In the genomic region with DNA sequence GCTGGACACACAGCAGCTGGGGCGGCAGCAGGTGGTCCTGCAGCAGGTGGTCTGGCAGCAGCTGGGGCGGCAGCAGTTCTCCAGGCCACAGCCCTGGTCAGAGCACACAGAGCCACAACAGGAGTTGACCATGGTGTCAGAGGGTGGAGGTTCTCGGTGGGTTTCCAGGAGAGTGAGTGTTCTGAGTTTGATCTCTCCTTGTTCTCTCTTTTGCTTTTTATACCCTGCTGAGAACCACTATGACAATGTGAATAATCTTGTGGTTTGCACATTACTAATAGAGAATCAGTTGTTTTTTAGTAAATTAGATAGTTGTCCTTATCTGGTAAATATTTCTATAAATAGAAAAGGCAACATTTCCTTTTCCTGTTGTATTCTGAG, we compare ENCODE assay signal across 11 cellular contexts. TPM values are rescaled to one million over a fixed set of nuclear protein-coding genes. Genes with fewer than 3 reads are reported as not detected.
DNase-seq lines count a peak whose midpoint lies in the region; ATAC-seq and TF ChIP-seq lines count a peak whose summit lies in the region.
"Not testable (repeated sequence)": the region's sequence is repeated elsewhere in the genome, so short reads cannot be mapped to it uniquely, and the experiment has no call there.
"Had no signal": no experiment of that assay in that cellular context is flagged by ENCODE, and none has a peak within 500 bp of the region (broad histone marks: within the 10 kb centered on the region; RNA-seq: fewer than 3 reads in every experiment).

TSS of gene KRTAP4-12 (minus strand) at position 192 of the 381 bp plus-strand sequence. CDS start at position 132, 60 bp downstream.

- not testable (repeated sequence) for H3K36me3 ChIP-seq in CD4-positive, CD25-positive, alpha-beta regulatory T cell (ENCODE audit: control insufficient read depth, insufficient read depth, low read length)

- H3K36me3 Mint-ChIP-seq in CD4-positive, CD25-positive, alpha-beta regulatory T cell; IgD-negative memory B cell; activated CD4-positive, alpha-beta T cell treated with anti-CD3 and anti-CD28 coated beads for 36 hours (ENCODE audit: low read depth); activated naive CD4-positive, alpha-beta T cell treated with anti-CD3 and anti-CD28 coated beads, Interleukin-2, amount 50 U/mL, for 72 hours; naive thymus-derived CD8-positive, alpha-beta T cell: not testable (repeated sequence)

- intact Hi-C loops in activated CD4-positive, alpha-beta T cell treated with anti-CD3 and anti-CD28 coated beads for 36 hours (cut with DNase I, micrococcal nuclease): not testable (repeated sequence)

- not testable (repeated sequence) for H3K4me1 ChIP-seq in CD4-positive, CD25-positive, alpha-beta regulatory T cell (ENCODE audit: control insufficient read depth, insufficient read depth, low read length, poor library complexity, severe bottlenecking)

- peak within 1 kb of the TSS in 2 of 3 donors; percentile 20 to 29 for H3K27ac Mint-ChIP-seq in CD4-positive, CD25-positive, alpha-beta regulatory T cell
- peak within 1 kb of the TSS in 2 of 3 donors; percentile 10 to 27 for H3K27ac Mint-ChIP-seq in IgD-negative memory B cell
- peak within 1 kb of the TSS; percentile 65 for H3K27ac Mint-ChIP-seq in activated CD4-positive, alpha-beta T cell treated with anti-CD3 and anti-CD28 coated beads for 36 hours
- H3K27ac Mint-ChIP-seq in activated naive CD4-positive, alpha-beta T cell treated with anti-CD3 and anti-CD28 coated beads, Interleukin-2, amount 50 U/mL, for 72 hours: peak within 1 kb of the TSS; percentile 41 to 73
- peak within 1 kb of the TSS in 9 of 10 donors; percentile 73 to 95 (median 82) for H3K27ac Mint-ChIP-seq in naive thymus-derived CD8-positive, alpha-beta T cell

- not testable (repeated sequence) for DNase-seq in CD4-positive, CD25-positive, alpha-beta regulatory T cell; activated CD4-positive, alpha-beta T cell treated with anti-CD3 and anti-CD28 coated beads for 36 hours; activated naive CD4-positive, alpha-beta T cell treated with anti-CD3 and anti-CD28 coated beads, Interleukin-2, amount 50 U/mL, for 72 hours (ENCODE audit: low spot score in 2 of 2); naive thymus-derived CD8-positive, alpha-beta T cell
- peak; percentile 36 for DNase-seq in EH (ENCODE audit: low read depth)
- peak; percentile 13 for DNase-seq in choroid plexus epithelial cell (ENCODE audit: low read depth)

- peaks cover 7 to 43% (median 16%) of the 10 kb centered on the region in 4 donors for H3K4me1 Mint-ChIP-seq in CD4-positive, CD25-positive, alpha-beta regulatory T cell
- H3K4me1 Mint-ChIP-seq in IgD-negative memory B cell: peaks cover 2 to 34% (median 32%) of the 10 kb centered on the region in 3 donors
- H3K4me1 Mint-ChIP-seq in activated CD4-positive, alpha-beta T cell treated with anti-CD3 and anti-CD28 coated beads for 36 hours: peaks cover 51% of the 10 kb centered on the region
- H3K4me1 Mint-ChIP-seq in naive thymus-derived CD8-positive, alpha-beta T cell: peaks cover 32 to 72% (median 68%) of the 10 kb centered on the region in 4 donors

- not testable (repeated sequence) for H3K9me3 Mint-ChIP-seq in CD4-positive, CD25-positive, alpha-beta regulatory T cell; IgD-negative memory B cell; activated CD4-positive, alpha-beta T cell treated with anti-CD3 and anti-CD28 coated beads for 36 hours (ENCODE audit: low read depth)
- H3K9me3 Mint-ChIP-seq in activated naive CD4-positive, alpha-beta T cell treated with anti-CD3 and anti-CD28 coated beads, Interleukin-2, amount 50 U/mL, for 72 hours: peaks cover 10 to 18% of the 10 kb centered on the region in 2 donors
- H3K9me3 Mint-ChIP-seq in naive thymus-derived CD8-positive, alpha-beta T cell: peaks cover 0 to 11% (median 3%) of the 10 kb centered on the region in 9 donors

- POLR2A ChIA-PET in activated CD4-positive, alpha-beta T cell treated with anti-CD3 and anti-CD28 coated beads for 36 hours (lab: Charles Lee): not testable (repeated sequence)
- POLR2A ChIA-PET in naive thymus-derived CD8-positive, alpha-beta T cell (lab: Charles Lee): interaction anchor here (0.7 kb wide), 2 partner anchors 184 to 800 kb away, joined by 3 read pairs; no protein-coding TSS in a partner anchor

- H3K9me3 ChIP-seq in CD4-positive, CD25-positive, alpha-beta regulatory T cell (ENCODE audit: control insufficient read depth in 2 of 2, low read length in 2 of 2): not testable (repeated sequence)

- not testable (repeated sequence) for H3K27ac ChIP-seq in CD4-positive, CD25-positive, alpha-beta regulatory T cell (ENCODE audit: insufficient read depth, low read length, poor library complexity, severe bottlenecking)

- peak within 1 kb of the TSS in 2 of 4 donors; percentile 13 to 62 for H3K4me3 Mint-ChIP-seq in CD4-positive, CD25-positive, alpha-beta regulatory T cell
- peak within 1 kb of the TSS in 2 of 4 donors; percentile 1 to 72 for H3K4me3 Mint-ChIP-seq in IgD-negative memory B cell
- H3K4me3 Mint-ChIP-seq in activated CD4-positive, alpha-beta T cell treated with anti-CD3 and anti-CD28 coated beads for 36 hours: not testable (repeated sequence)
- H3K4me3 Mint-ChIP-seq in naive thymus-derived CD8-positive, alpha-beta T cell: peak within 1 kb of the TSS in 9 of 10 donors; percentile 69 to 92 (median 84)

- not testable (repeated sequence) for H3K4me3 ChIP-seq in CD4-positive, CD25-positive, alpha-beta regulatory T cell (ENCODE audit: low read depth, low read length); choroid plexus epithelial cell (ENCODE audit: low read depth, low read length)

- CTCF ChIA-PET in activated CD4-positive, alpha-beta T cell treated with anti-CD3 and anti-CD28 coated beads for 36 hours (lab: Charles Lee): interaction anchor here (0.6 kb wide), 1 partner anchor 88 kb away, joined by 3 read pairs; no protein-coding TSS in a partner anchor

- TF ChIP-seq CTCF in choroid plexus epithelial cell (conservative IDR thresholded peaks at IDR 0.05; ENCODE audit: low read depth, low read length): not testable (repeated sequence)

- ATAC-seq in CD4-positive, CD25-positive, alpha-beta regulatory T cell (ENCODE audit: low read depth in 2 of 2); activated CD4-positive, alpha-beta T cell treated with anti-CD3 and anti-CD28 coated beads for 36 hours; activated naive CD4-positive, alpha-beta T cell treated with anti-CD3 and anti-CD28 coated beads, Interleukin-2, amount 50 U/mL, for 72 hours; naive thymus-derived CD8-positive, alpha-beta T cell: not testable (repeated sequence)

- not testable (repeated sequence) for H3K27me3 ChIP-seq in CD4-positive, CD25-positive, alpha-beta regulatory T cell (ENCODE audit: control insufficient read depth, insufficient read depth, low read length)

- peaks cover 38% of the 10 kb centered on the region for H3K27me3 Mint-ChIP-seq in CD4-positive, CD25-positive, alpha-beta regulatory T cell
- not testable (repeated sequence) for H3K27me3 Mint-ChIP-seq in IgD-negative memory B cell; activated CD4-positive, alpha-beta T cell treated with anti-CD3 and anti-CD28 coated beads for 36 hours; naive thymus-derived CD8-positive, alpha-beta T cell

RNA-seq across cellular contexts. Expression of gene KRTAP4-12, which starts in this region (rescaled TPM):
- total RNA-seq in CD4-positive, CD25-positive, alpha-beta regulatory T cell: not detected
- polyA plus RNA-seq in CD4-positive, CD25-positive, alpha-beta regulatory T cell: not detected
- polyA plus RNA-seq in IgD-negative memory B cell: not detected
- total RNA-seq in activated CD4-positive, alpha-beta T cell treated with anti-CD3 and anti-CD28 coated beads for 36 hours: not detected
- total RNA-seq in activated naive CD4-positive, alpha-beta T cell treated with anti-CD3 and anti-CD28 coated beads, Interleukin-2, amount 50 U/mL, for 72 hours: not detected
- total RNA-seq in naive thymus-derived CD8-positive, alpha-beta T cell: not detected
- under 1 TPM in 1 of 3 donors, not detected in 2; 0.15 TPM for polyA plus RNA-seq in naive thymus-derived CD8-positive, alpha-beta T cell
- total RNA-seq: A673, M059J, Right ventricle myocardium superior, SK-MEL-5 had no signal

Comparison
In these comparisons a context has a peak if more than half of its experiments do, and no peak if none do; other contexts are left out.
1. H3K27ac Mint-ChIP-seq: peak in every context shown above with its lines; median percentile 82 in naive thymus-derived CD8-positive, alpha-beta T cell; 65 in activated CD4-positive, alpha-beta T cell treated with anti-CD3 and anti-CD28 coated beads for 36 hours; 57 in activated naive CD4-positive, alpha-beta T cell treated with anti-CD3 and anti-CD28 coated beads, Interleukin-2, amount 50 U/mL, for 72 hours; 24 in CD4-positive, CD25-positive, alpha-beta regulatory T cell; 18 in IgD-negative memory B cell.